ENCODE assay signal across 8 cellular contexts in genomic region chr5:72451771-72452505, GRCh38.
DNase-seq lines count a peak whose midpoint lies in the region; ATAC-seq and TF ChIP-seq lines count a peak whose summit lies in the region.

No MANE protein-coding gene starts in this region.

- POLR2A ChIA-PET in RWPE1 (lab: Yijun Ruan, JAX; ENCODE audit: low non-redundant PET): no interaction called here

- ATAC-seq in GM18505 (IDR thresholded peaks at IDR 0.05; ENCODE audit: unreplicated experiment) (peak; percentile 78), HG02678 (IDR thresholded peaks at IDR 0.05; ENCODE audit: unreplicated experiment) (peak; percentile 90)

- peak overlapping the region; percentile 91 for H3K27ac ChIP-seq in RWPE1

- TF ChIP-seq CTCF in RWPE1 (conservative IDR thresholded peaks at IDR 0.05; ENCODE audit: low read depth): no peak

- TF ChIP-seq POLR2A in GM18505 (IDR thresholded peaks at IDR 0.05; ENCODE audit: borderline replicate concordance, extremely low read depth, insufficient read depth, insufficient read length): no peak

- CTCF ChIA-PET in RWPE1 (lab: Yijun Ruan, JAX): interaction anchor here (0.6 to 1.8 kb wide), 3 partner anchors 12 to 337 kb away, joined by 3 to 5 read pairs (median 5); no protein-coding TSS in a partner anchor

- DNase-seq in RWPE1 (ENCODE audit: low spot score): no peak
- peak; percentile 98 for DNase-seq in fibroblast of the conjunctiva (ENCODE audit: low read depth)
- DNase-seq in pons (ENCODE audit: low spot score): peak; percentile 40
- DNase-seq in NK-92 (lab: John Stamatoyannopoulos, UW; ENCODE audit: unreplicated experiment): no peak
- DNase-seq in NCI-H1105 (lab: John Stamatoyannopoulos, UW): no peak
- no peak for DNase-seq in activated effector memory CD4-positive, alpha-beta T cell treated with anti-CD3 and anti-CD28 coated beads, Interleukin-2, amount 50 U/mL, for 16 hours

Comparison
In these comparisons a context has a peak if more than half of its experiments do, and no peak if none do; other contexts are left out.
1. DNase-seq: peak in fibroblast of the conjunctiva (single experiment) and pons (single experiment); none in RWPE1 (single experiment), NK-92 (single experiment), NCI-H1105 (single experiment) and activated effector memory CD4-positive, alpha-beta T cell treated with anti-CD3 and anti-CD28 coated beads, Interleukin-2, amount 50 U/mL, for 16 hours (single experiment).